Comparison of ENCODE assay signal across 23 cellular contexts in the genomic region with DNA sequence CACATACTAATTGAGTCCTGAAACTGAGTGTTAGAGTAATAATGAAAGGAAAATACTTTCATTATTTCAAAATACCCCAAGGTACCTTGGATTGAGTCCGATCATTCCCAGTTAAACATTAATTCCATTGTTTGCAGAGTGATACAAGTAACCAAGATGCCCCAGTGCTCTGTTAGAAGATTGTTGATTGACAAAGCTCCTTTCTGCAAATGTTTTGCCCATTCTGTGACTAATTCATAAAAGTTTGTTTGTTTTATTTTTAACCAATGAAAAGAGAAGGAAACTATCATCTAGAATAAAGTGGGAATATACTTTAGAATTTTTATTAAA.
DNase-seq lines count a peak whose midpoint lies in the region; ATAC-seq, FAIRE-seq and TF ChIP-seq lines count a peak whose summit lies in the region.
"Had no signal": no experiment of that assay in that cellular context is flagged by ENCODE, and none has a peak within 500 bp of the region (broad histone marks: within the 10 kb centered on the region; RNA-seq: fewer than 3 reads in every experiment).

No MANE protein-coding gene starts in this region.

- no peak overlapping the region for H3K4me3 ChIP-seq in body of pancreas
- no peak overlapping the region for H3K4me3 ChIP-seq in pancreas
- H3K4me3 ChIP-seq in gastroesophageal sphincter = no peak overlapping the region
- H3K4me3 ChIP-seq: K562, stomach had no signal

- WGBS in body of pancreas, 2 donors = 12 to 24% methylated on average over 1 of the region's 1 CpG
- WGBS in pancreas, 2 donors = 13 to 16% methylated on average over 1 of the region's 1 CpG
- WGBS in gastroesophageal sphincter (ENCODE audit: low coverage in 1 of 2), 2 donors = 81 to 100% methylated on average over 1 of the region's 1 CpG

- ATAC-seq in GM18870 (IDR thresholded peaks at IDR 0.05; ENCODE audit: unreplicated experiment) (peak; percentile 79), HG03175 (IDR thresholded peaks at IDR 0.05; ENCODE audit: unreplicated experiment) (peak; percentile 52), body of pancreas (peak; percentile 83), pancreas (peak; percentile 90 to 96 (median 94)), HG03439 (IDR thresholded peaks at IDR 0.05; ENCODE audit: unreplicated experiment) (no peak), gastroesophageal sphincter (no peak), GM21717 (IDR thresholded peaks at IDR 0.05; ENCODE audit: unreplicated experiment) (no peak)
- ATAC-seq: activated naive CD4-positive, alpha-beta T cell treated with anti-CD3 and anti-CD28 coated beads, Interleukin-2, amount 50 U/mL, for 72 hours; esophagus mucosa; K562; left colon had no signal

- H3K9me3 ChIP-seq in body of pancreas (no peaks in the 10 kb centered on the region), pancreas (no peaks in the 10 kb centered on the region), gastroesophageal sphincter (peaks cover 0 to 5% (median 0%) of the 10 kb centered on the region in 3 donors)

- DNase-seq in body of pancreas (no peak), pancreas (no peak), SK-N-DZ (ENCODE audit: low spot score) (no peak)
- DNase-seq: CD8-positive, alpha-beta memory T cell; effector CD4-positive, alpha-beta T cell; GOT3; left colon; NCI-H146; NCI-H2171 treated with DMSO at 0.1 percent for 48 hours; NCI-H526 treated with DMSO at 0.1 percent for 48 hours; nephron progenitor cell; posterior cingulate gyrus; stimulated activated CD4-positive, alpha-beta T cell treated with anti-CD3 and anti-CD28 coated beads, Interleukin-4, amount 100 ng/mL, for 1 hour; stomach; trophoblast cell had no signal

- H3K4me1 ChIP-seq in body of pancreas (peaks cover 19% of the 10 kb centered on the region), pancreas (peaks cover 17 to 24% (median 17%) of the 10 kb centered on the region in 3 donors), gastroesophageal sphincter (peaks cover 0 to 7% (median 0%) of the 10 kb centered on the region in 3 donors)

- H3K27ac ChIP-seq in body of pancreas (peak overlapping the region in 1 of 4 donors; percentile 1), pancreas (peak overlapping the region in 2 of 4 donors; percentile 35 to 71), gastroesophageal sphincter (no peak overlapping the region)

- intact Hi-C loops in body of pancreas (cut with DNase I) (no loop called here), pancreas (cut with DNase I) (no loop called here)

- no peak for FAIRE-seq in pancreas (lab: Jason Lieb, UNC)
- FAIRE-seq: K562 had no signal

- no peak for TF ChIP-seq POLR2A in body of pancreas (IDR thresholded peaks at IDR 0.05)
- no peak for TF ChIP-seq POLR2A in gastroesophageal sphincter (IDR thresholded peaks at IDR 0.05)

- H3K36me3 ChIP-seq in body of pancreas (replicated peaks in 1 of 2; ENCODE audit: insufficient read depth in 1 of 2, low read depth in 2 of 2) (no peaks in the 10 kb centered on the region), pancreas (no peaks in the 10 kb centered on the region), gastroesophageal sphincter (no peaks in the 10 kb centered on the region)
- H3K36me3 ChIP-seq: stomach had no signal

- no peak for TF ChIP-seq EP300 in gastroesophageal sphincter (IDR thresholded peaks at IDR 0.05)

- TF ChIP-seq CTCF in body of pancreas (IDR thresholded peaks at IDR 0.05) (no peak), pancreas (IDR thresholded peaks at IDR 0.05) (no peak), gastroesophageal sphincter (IDR thresholded peaks at IDR 0.05) (no peak)

- H3K27me3 ChIP-seq in body of pancreas (no peaks in the 10 kb centered on the region), pancreas (no peaks in the 10 kb centered on the region), gastroesophageal sphincter (no peaks in the 10 kb centered on the region)
- H3K27me3 ChIP-seq: stomach had no signal

Comparison
In these comparisons a context has a peak if more than half of its experiments do, and no peak if none do; other contexts are left out.
1. ATAC-seq: peak in GM18870 (single experiment), HG03175 (single experiment), body of pancreas (single experiment) and pancreas (4 of 4); none in HG03439 (single experiment), gastroesophageal sphincter (single experiment) and GM21717 (single experiment).